Comparison of ENCODE assay signal across 1 cellular context in the genomic region with DNA sequence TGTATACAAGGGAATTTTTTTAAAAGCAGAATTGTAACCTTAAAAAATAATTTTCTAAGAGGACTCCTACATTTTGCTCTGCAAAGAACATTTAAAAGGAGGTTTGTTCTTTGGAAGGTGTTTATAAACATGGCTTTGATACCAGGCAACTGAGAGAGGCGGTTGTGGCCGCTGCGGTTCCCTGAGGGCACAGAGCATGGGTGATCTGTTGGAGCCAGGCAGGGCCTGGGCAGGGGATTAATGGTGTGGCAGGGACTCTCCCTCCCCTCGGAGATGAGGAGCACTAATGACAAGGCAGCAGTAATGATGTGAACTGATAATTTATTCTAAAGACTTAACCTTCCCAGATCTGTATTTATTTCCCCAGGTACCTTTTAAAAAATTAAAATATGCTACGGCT.
TF ChIP-seq lines count a peak whose summit lies in the region.

No MANE protein-coding gene starts in this region.

TF ChIP-seq in SK-N-SH treated with all-trans-retinoic acid at 6 μM for 48 hours, 23 proteins besides CTCF, POLR2A, EP300 and RAD21 (continued from another document):
- TF ChIP-seq BACH2 (CRISPR knock-in tag; IDR thresholded peaks at IDR 0.05; ENCODE audit: borderline replicate concordance) = no peak
- no peak for TF ChIP-seq TCF4 (CRISPR knock-in tag; IDR thresholded peaks at IDR 0.05; ENCODE audit: borderline replicate concordance)
- TF ChIP-seq ESRRG (CRISPR knock-in tag; IDR thresholded peaks at IDR 0.05) = no peak
- TF ChIP-seq ARNTL (CRISPR knock-in tag; IDR thresholded peaks at IDR 0.05; ENCODE audit: borderline replicate concordance, low read depth) = no peak
- TF ChIP-seq ZNF8 (CRISPR knock-in tag; IDR thresholded peaks at IDR 0.05) = no peak
- no peak for TF ChIP-seq OSR1 (CRISPR knock-in tag; IDR thresholded peaks at IDR 0.05)
- TF ChIP-seq PPARA (CRISPR knock-in tag; IDR thresholded peaks at IDR 0.05; ENCODE audit: borderline replicate concordance) = no peak
- TF ChIP-seq ZFP30 (CRISPR knock-in tag; IDR thresholded peaks at IDR 0.05) = no peak
- TF ChIP-seq SNAI2 (CRISPR knock-in tag; IDR thresholded peaks at IDR 0.05) = no peak
- no peak for TF ChIP-seq ZFP3 (CRISPR knock-in tag; IDR thresholded peaks at IDR 0.05)
- no peak for TF ChIP-seq TOX (CRISPR knock-in tag; IDR thresholded peaks at IDR 0.05; ENCODE audit: borderline replicate concordance)
- no peak for TF ChIP-seq ZC3H10 (CRISPR knock-in tag; IDR thresholded peaks at IDR 0.05)
